Comparison of ENCODE assay signal across 8 cellular contexts in the genomic region with DNA sequence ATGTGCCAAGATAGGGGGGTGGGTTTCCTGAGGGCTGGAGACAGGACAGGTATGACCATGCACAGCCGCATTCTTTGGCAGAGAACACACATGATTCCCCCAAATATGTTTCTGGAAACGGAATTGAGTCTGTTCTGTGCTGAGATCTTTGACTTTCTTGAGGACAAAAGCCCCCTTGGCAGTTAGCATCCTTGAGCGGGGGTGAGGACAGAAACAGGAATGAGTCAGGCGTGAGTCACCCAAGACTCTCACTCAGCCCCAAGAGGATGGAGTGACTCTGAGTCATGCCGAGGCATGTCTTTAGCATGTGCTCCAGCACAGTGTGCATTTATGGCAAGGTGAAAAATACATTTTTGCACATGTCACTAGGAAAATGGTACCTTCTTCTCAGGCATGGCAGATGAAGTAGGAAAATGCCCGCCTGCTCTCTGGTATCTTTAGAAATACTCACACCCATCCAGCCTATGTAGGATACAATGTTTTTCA. TPM values are rescaled to one million over a fixed set of nuclear protein-coding genes. Genes with fewer than 3 reads are reported as not detected.
A peak's percentile ranks its signal among the peaks of the same experiment; 100 is the strongest.
DNase-seq lines count a peak whose midpoint lies in the region; ATAC-seq and TF ChIP-seq lines count a peak whose summit lies in the region.

No MANE protein-coding gene starts in this region.

- peak; percentile 80 for DNase-seq in activated T-helper 1 cell treated with anti-CD3 and anti-CD28 coated beads, Interleukin-12 subunit alpha, Interleukin-12 subunit beta, Interleukin-2, Interleukin-4 antibody, amounts not matched to agents 30 ng/mL and 10 ng/mL and 1 ng/mL, durations not matched to agents 14 hours and 24 hours and 36 hours (ENCODE audit: low spot score)
- DNase-seq in glomerular visceral epithelial cell (ENCODE audit: extremely low spot score) (peak; percentile 88), NCI-H128 (lab: John Stamatoyannopoulos, UW; ENCODE audit: unreplicated experiment) (no peak), medulla oblongata (ENCODE audit: extremely low spot score) (no peak)

- no peak for TF ChIP-seq CTCF in OCI-LY3 (IDR thresholded peaks at IDR 0.05; ENCODE audit: low read depth, low read length)

- H3K4me2 ChIP-seq in OCI-LY3 (ENCODE audit: low read length): peak overlapping the region; percentile 34

- H3K36me3 ChIP-seq in OCI-LY3 (replicated peaks; ENCODE audit: low read depth, low read length): peaks cover 9% of the 10 kb centered on the region
- no peaks in the 10 kb centered on the region for H3K36me3 ChIP-seq in skeletal muscle tissue (ENCODE audit: control insufficient read depth in 3 of 3, insufficient read depth in 3 of 3, low read length in 3 of 3)

- H3K9ac ChIP-seq in OCI-LY3 (ENCODE audit: low read length) (peak overlapping the region; percentile 28; the same call in 1 of the 2 replicates), skeletal muscle tissue (ENCODE audit: low read depth in 1 of 3, low read length in 3 of 3) (no peak overlapping the region)

- peak overlapping the region; percentile 78 for H3K27ac ChIP-seq in OCI-LY3 (ENCODE audit: low read length)
- peak overlapping the region; percentile 31 for H3K27ac ChIP-seq in skeletal muscle tissue (ENCODE audit: low read depth, low read length)

- H3K4me3 ChIP-seq in OCI-LY3 (ENCODE audit: low read length): no peak overlapping the region
- H3K4me3 ChIP-seq in skeletal muscle tissue (ENCODE audit: low read length in 3 of 3): no peak overlapping the region

- H3K4me1 Mint-ChIP-seq in activated T-helper 1 cell treated with anti-CD3 and anti-CD28 coated beads, Interleukin-12 subunit alpha, Interleukin-12 subunit beta, Interleukin-2, Interleukin-4 antibody, amounts not matched to agents 30 ng/mL and 10 ng/mL and 1 ng/mL, durations not matched to agents 14 hours and 24 hours and 36 hours (ENCODE audit: low read depth): peaks cover 95% of the 10 kb centered on the region

- H3K27me3 ChIP-seq in OCI-LY3 (ENCODE audit: low read depth, low read length): no peaks in the 10 kb centered on the region
- no peaks in the 10 kb centered on the region for H3K27me3 ChIP-seq in skeletal muscle tissue (ENCODE audit: control insufficient read depth in 3 of 3, insufficient read depth in 3 of 3, low read length in 3 of 3)

- peaks cover 92% of the 10 kb centered on the region for H3K36me3 Mint-ChIP-seq in activated T-helper 1 cell treated with anti-CD3 and anti-CD28 coated beads, Interleukin-12 subunit alpha, Interleukin-12 subunit beta, Interleukin-2, Interleukin-4 antibody, amounts not matched to agents 30 ng/mL and 10 ng/mL and 1 ng/mL, durations not matched to agents 14 hours and 24 hours and 36 hours (ENCODE audit: low read depth)

- H3K9me3 Mint-ChIP-seq in activated T-helper 1 cell treated with anti-CD3 and anti-CD28 coated beads, Interleukin-12 subunit alpha, Interleukin-12 subunit beta, Interleukin-2, Interleukin-4 antibody, amounts not matched to agents 30 ng/mL and 10 ng/mL and 1 ng/mL, durations not matched to agents 14 hours and 24 hours and 36 hours: no peaks in the 10 kb centered on the region

- H3K4me3 Mint-ChIP-seq in activated T-helper 1 cell treated with anti-CD3 and anti-CD28 coated beads, Interleukin-12 subunit alpha, Interleukin-12 subunit beta, Interleukin-2, Interleukin-4 antibody, amounts not matched to agents 30 ng/mL and 10 ng/mL and 1 ng/mL, durations not matched to agents 14 hours and 24 hours and 36 hours: peak overlapping the region; percentile 88

- no peaks in the 10 kb centered on the region for H4K20me1 ChIP-seq in OCI-LY3 (ENCODE audit: insufficient read depth, low read length)

- peaks cover 77% of the 10 kb centered on the region for H3K4me1 ChIP-seq in OCI-LY3 (ENCODE audit: low read length)
- peaks cover 3 to 17% (median 4%) of the 10 kb centered on the region in 3 donors for H3K4me1 ChIP-seq in skeletal muscle tissue (ENCODE audit: control insufficient read depth in 3 of 3, insufficient read depth in 3 of 3, low read length in 3 of 3)

- 0 out of 2 replicates have a peak overlapping the region, but pooled peaks have one; percentile 11 for H2AFZ ChIP-seq in OCI-LY3 (ENCODE audit: low read depth, low read length)

- no peaks in the 10 kb centered on the region for H3K79me2 ChIP-seq in OCI-LY3 (ENCODE audit: low read length)

- peaks cover 6% of the 10 kb centered on the region; the same call in 1 of the 2 replicates for H3K9me3 ChIP-seq in OCI-LY3 (ENCODE audit: insufficient read depth, low read length)
- no peaks in the 10 kb centered on the region for H3K9me3 ChIP-seq in skeletal muscle tissue (ENCODE audit: control insufficient read depth in 3 of 3, low read length in 3 of 3)

- peak overlapping the region; percentile 94 for H3K27ac Mint-ChIP-seq in activated T-helper 1 cell treated with anti-CD3 and anti-CD28 coated beads, Interleukin-12 subunit alpha, Interleukin-12 subunit beta, Interleukin-2, Interleukin-4 antibody, amounts not matched to agents 30 ng/mL and 10 ng/mL and 1 ng/mL, durations not matched to agents 14 hours and 24 hours and 36 hours

- ATAC-seq in GM18498 (IDR thresholded peaks at IDR 0.05; ENCODE audit: unreplicated experiment) (peak; percentile 71), HG02763 (IDR thresholded peaks at IDR 0.05; ENCODE audit: unreplicated experiment) (peak; percentile 73)

- intact Hi-C loops in activated T-helper 1 cell treated with anti-CD3 and anti-CD28 coated beads, Interleukin-12 subunit alpha, Interleukin-12 subunit beta, Interleukin-2, Interleukin-4 antibody, amounts not matched to agents 30 ng/mL and 10 ng/mL and 1 ng/mL, durations not matched to agents 14 hours and 24 hours and 36 hours (cut with micrococcal nuclease): loop anchor here (1.0 to 5.0 kb wide), 6 partner anchors 13 to 1270 kb away; a partner anchor contains a TSS

- no peaks in the 10 kb centered on the region for H3K27me3 Mint-ChIP-seq in activated T-helper 1 cell treated with anti-CD3 and anti-CD28 coated beads, Interleukin-12 subunit alpha, Interleukin-12 subunit beta, Interleukin-2, Interleukin-4 antibody, amounts not matched to agents 30 ng/mL and 10 ng/mL and 1 ng/mL, durations not matched to agents 14 hours and 24 hours and 36 hours (ENCODE audit: insufficient read depth)

RNA-seq across cellular contexts. Expression of a gene that starts 52.1 kb away (rescaled TPM):
- 228 and 229 TPM in 2 replicates for total RNA-seq in activated T-helper 1 cell treated with anti-CD3 and anti-CD28 coated beads, Interleukin-12 subunit alpha, Interleukin-12 subunit beta, Interleukin-2, Interleukin-4 antibody, amounts not matched to agents 30 ng/mL and 10 ng/mL and 1 ng/mL, durations not matched to agents 14 hours and 24 hours and 36 hours
- total RNA-seq in skeletal muscle tissue: 244 TPM

Comparison
In these comparisons a context has a peak if more than half of its experiments do, and no peak if none do; other contexts are left out.
1. DNase-seq: peak in activated T-helper 1 cell treated with anti-CD3 and anti-CD28 coated beads, Interleukin-12 subunit alpha, Interleukin-12 subunit beta, Interleukin-2, Interleukin-4 antibody, amounts not matched to agents 30 ng/mL and 10 ng/mL and 1 ng/mL, durations not matched to agents 14 hours and 24 hours and 36 hours (single experiment) and glomerular visceral epithelial cell (single experiment); none in NCI-H128 (single experiment) and medulla oblongata (single experiment).